In the genomic region with DNA sequence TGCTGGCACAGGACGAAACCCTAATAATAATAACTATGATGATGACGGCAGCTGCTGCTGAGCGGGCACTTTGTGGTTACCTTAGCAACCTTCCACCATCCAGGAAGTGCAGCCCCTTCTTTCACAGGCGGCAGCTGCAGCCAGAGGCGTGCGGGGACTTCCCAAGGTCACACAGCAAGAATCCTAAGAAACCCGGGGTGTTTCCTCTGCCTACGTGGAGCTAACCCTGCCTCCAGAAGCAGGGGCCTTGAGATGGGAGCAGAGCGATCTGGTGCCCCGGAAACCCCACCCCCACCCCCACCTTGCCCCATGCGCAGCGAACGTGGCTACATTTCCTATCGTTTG, we compare ENCODE assay signal across 1 cellular context.
TF ChIP-seq lines count a peak whose summit lies in the region.

No MANE protein-coding gene starts in this region.

TF ChIP-seq in HepG2, 621 proteins besides CTCF, POLR2A, EP300 and RAD21 (continues in another document):
- TF ChIP-seq, protein P1, sequence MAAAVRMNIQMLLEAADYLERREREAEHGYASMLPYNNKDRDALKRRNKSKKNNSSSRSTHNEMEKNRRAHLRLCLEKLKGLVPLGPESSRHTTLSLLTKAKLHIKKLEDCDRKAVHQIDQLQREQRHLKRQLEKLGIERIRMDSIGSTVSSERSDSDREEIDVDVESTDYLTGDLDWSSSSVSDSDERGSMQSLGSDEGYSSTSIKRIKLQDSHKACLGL (CRISPR knock-in tag; IDR thresholded peaks at IDR 0.05) = no peak
- TF ChIP-seq SP140L (CRISPR knock-in tag; IDR thresholded peaks at IDR 0.05; ENCODE audit: borderline replicate concordance) (no peak), MIER2 (CRISPR knock-in tag; IDR thresholded peaks at IDR 0.05) (no peak), KDM5A (IDR thresholded peaks at IDR 0.05; ENCODE audit: borderline replicate concordance, low read length) (no peak), MAF1 (CRISPR knock-in tag; IDR thresholded peaks at IDR 0.05; ENCODE audit: borderline replicate concordance) (no peak), NCOA5 (CRISPR knock-in tag; IDR thresholded peaks at IDR 0.05) (no peak), YY1 (IDR thresholded peaks at IDR 0.05; ENCODE audit: insufficient read depth, insufficient replicate concordance, low read depth, low read length) (no peak), RARG (CRISPR knock-in tag; IDR thresholded peaks at IDR 0.05; ENCODE audit: low read depth) (no peak), AGO2 (optimal IDR thresholded peaks at IDR 0.05; ENCODE audit: low read depth, low read length) (no peak), SETDB1 (CRISPR knock-in tag; IDR thresholded peaks at IDR 0.05; ENCODE audit: borderline replicate concordance) (no peak), ZFP37 (CRISPR knock-in tag; IDR thresholded peaks at IDR 0.05; ENCODE audit: borderline replicate concordance) (no peak), JUN (CRISPR knock-in tag; IDR thresholded peaks at IDR 0.05) (no peak), NBN (conservative IDR thresholded peaks at IDR 0.05) (no peak), RCOR2 (CRISPR knock-in tag; IDR thresholded peaks at IDR 0.05) (0 out of 2 replicates have a peak, but pooled peaks have one; percentile 50), SPEN (CRISPR knock-in tag; IDR thresholded peaks at IDR 0.05; ENCODE audit: low read depth) (no peak), HOXA7 (CRISPR knock-in tag; IDR thresholded peaks at IDR 0.05) (no peak), PHF5A (CRISPR knock-in tag; IDR thresholded peaks at IDR 0.05; ENCODE audit: low read depth, unreplicated experiment) (no peak), ZNF775 (CRISPR knock-in tag; IDR thresholded peaks at IDR 0.05; ENCODE audit: borderline replicate concordance) (no peak), ARID2 (CRISPR knock-in tag; IDR thresholded peaks at IDR 0.05; ENCODE audit: borderline replicate concordance) (no peak), ELF1 (CRISPR knock-in tag; IDR thresholded peaks at IDR 0.05) (peak; percentile 63; the same call in 1 of the 2 replicates), XRCC5 (optimal IDR thresholded peaks at IDR 0.05; ENCODE audit: low read length) (no peak), NRL (CRISPR knock-in tag; IDR thresholded peaks at IDR 0.05; ENCODE audit: borderline replicate concordance) (no peak), SIN3A (IDR thresholded peaks at IDR 0.05; ENCODE audit: borderline replicate concordance, low read depth, low read length) (no peak), SMAD3 (CRISPR knock-in tag; IDR thresholded peaks at IDR 0.05) (no peak), NCOA2 (CRISPR knock-in tag; IDR thresholded peaks at IDR 0.05) (no peak)
- TF ChIP-seq, protein P2, sequence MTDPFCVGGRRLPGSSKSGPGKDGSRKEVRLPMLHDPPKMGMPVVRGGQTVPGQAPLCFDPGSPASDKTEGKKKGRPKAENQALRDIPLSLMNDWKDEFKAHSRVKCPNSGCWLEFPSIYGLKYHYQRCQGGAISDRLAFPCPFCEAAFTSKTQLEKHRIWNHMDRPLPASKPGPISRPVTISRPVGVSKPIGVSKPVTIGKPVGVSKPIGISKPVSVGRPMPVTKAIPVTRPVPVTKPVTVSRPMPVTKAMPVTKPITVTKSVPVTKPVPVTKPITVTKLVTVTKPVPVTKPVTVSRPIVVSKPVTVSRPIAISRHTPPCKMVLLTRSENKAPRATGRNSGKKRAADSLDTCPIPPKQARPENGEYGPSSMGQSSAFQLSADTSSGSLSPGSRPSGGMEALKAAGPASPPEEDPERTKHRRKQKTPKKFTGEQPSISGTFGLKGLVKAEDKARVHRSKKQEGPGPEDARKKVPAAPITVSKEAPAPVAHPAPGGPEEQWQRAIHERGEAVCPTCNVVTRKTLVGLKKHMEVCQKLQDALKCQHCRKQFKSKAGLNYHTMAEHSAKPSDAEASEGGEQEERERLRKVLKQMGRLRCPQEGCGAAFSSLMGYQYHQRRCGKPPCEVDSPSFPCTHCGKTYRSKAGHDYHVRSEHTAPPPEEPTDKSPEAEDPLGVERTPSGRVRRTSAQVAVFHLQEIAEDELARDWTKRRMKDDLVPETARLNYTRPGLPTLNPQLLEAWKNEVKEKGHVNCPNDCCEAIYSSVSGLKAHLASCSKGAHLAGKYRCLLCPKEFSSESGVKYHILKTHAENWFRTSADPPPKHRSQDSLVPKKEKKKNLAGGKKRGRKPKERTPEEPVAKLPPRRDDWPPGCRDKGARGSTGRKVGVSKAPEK (CRISPR knock-in tag; IDR thresholded peaks at IDR 0.05; ENCODE audit: borderline replicate concordance) = no peak
- TF ChIP-seq, protein P3, sequence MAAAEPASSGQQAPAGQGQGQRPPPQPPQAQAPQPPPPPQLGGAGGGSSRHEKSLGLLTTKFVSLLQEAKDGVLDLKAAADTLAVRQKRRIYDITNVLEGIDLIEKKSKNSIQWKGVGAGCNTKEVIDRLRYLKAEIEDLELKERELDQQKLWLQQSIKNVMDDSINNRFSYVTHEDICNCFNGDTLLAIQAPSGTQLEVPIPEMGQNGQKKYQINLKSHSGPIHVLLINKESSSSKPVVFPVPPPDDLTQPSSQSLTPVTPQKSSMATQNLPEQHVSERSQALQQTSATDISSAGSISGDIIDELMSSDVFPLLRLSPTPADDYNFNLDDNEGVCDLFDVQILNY (CRISPR knock-in tag; conservative IDR thresholded peaks at IDR 0.05) = no peak
- TF ChIP-seq, protein P4, sequence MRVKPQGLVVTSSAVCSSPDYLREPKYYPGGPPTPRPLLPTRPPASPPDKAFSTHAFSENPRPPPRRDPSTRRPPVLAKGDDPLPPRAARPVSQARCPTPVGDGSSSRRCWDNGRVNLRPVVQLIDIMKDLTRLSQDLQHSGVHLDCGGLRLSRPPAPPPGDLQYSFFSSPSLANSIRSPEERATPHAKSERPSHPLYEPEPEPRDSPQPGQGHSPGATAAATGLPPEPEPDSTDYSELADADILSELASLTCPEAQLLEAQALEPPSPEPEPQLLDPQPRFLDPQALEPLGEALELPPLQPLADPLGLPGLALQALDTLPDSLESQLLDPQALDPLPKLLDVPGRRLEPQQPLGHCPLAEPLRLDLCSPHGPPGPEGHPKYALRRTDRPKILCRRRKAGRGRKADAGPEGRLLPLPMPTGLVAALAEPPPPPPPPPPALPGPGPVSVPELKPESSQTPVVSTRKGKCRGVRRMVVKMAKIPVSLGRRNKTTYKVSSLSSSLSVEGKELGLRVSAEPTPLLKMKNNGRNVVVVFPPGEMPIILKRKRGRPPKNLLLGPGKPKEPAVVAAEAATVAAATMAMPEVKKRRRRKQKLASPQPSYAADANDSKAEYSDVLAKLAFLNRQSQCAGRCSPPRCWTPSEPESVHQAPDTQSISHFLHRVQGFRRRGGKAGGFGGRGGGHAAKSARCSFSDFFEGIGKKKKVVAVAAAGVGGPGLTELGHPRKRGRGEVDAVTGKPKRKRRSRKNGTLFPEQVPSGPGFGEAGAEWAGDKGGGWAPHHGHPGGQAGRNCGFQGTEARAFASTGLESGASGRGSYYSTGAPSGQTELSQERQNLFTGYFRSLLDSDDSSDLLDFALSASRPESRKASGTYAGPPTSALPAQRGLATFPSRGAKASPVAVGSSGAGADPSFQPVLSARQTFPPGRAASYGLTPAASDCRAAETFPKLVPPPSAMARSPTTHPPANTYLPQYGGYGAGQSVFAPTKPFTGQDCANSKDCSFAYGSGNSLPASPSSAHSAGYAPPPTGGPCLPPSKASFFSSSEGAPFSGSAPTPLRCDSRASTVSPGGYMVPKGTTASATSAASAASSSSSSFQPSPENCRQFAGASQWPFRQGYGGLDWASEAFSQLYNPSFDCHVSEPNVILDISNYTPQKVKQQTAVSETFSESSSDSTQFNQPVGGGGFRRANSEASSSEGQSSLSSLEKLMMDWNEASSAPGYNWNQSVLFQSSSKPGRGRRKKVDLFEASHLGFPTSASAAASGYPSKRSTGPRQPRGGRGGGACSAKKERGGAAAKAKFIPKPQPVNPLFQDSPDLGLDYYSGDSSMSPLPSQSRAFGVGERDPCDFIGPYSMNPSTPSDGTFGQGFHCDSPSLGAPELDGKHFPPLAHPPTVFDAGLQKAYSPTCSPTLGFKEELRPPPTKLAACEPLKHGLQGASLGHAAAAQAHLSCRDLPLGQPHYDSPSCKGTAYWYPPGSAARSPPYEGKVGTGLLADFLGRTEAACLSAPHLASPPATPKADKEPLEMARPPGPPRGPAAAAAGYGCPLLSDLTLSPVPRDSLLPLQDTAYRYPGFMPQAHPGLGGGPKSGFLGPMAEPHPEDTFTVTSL (CRISPR knock-in tag; IDR thresholded peaks at IDR 0.05; ENCODE audit: borderline replicate concordance) = no peak
- TF ChIP-seq, protein P5, sequence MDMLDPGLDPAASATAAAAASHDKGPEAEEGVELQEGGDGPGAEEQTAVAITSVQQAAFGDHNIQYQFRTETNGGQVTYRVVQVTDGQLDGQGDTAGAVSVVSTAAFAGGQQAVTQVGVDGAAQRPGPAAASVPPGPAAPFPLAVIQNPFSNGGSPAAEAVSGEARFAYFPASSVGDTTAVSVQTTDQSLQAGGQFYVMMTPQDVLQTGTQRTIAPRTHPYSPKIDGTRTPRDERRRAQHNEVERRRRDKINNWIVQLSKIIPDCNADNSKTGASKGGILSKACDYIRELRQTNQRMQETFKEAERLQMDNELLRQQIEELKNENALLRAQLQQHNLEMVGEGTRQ (IDR thresholded peaks at IDR 0.05; ENCODE audit: low read depth, low read length) = no peak
- TF ChIP-seq, protein P5 (CRISPR knock-in tag; IDR thresholded peaks at IDR 0.05; ENCODE audit: borderline replicate concordance) = no peak
- TF ChIP-seq, protein P6, sequence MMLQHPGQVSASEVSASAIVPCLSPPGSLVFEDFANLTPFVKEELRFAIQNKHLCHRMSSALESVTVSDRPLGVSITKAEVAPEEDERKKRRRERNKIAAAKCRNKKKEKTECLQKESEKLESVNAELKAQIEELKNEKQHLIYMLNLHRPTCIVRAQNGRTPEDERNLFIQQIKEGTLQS (CRISPR knock-in tag; IDR thresholded peaks at IDR 0.05) = no peak
- TF ChIP-seq, protein P7, sequence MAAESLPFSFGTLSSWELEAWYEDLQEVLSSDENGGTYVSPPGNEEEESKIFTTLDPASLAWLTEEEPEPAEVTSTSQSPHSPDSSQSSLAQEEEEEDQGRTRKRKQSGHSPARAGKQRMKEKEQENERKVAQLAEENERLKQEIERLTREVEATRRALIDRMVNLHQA (CRISPR knock-in tag; IDR thresholded peaks at IDR 0.05) = no peak
- TF ChIP-seq, protein P8, sequence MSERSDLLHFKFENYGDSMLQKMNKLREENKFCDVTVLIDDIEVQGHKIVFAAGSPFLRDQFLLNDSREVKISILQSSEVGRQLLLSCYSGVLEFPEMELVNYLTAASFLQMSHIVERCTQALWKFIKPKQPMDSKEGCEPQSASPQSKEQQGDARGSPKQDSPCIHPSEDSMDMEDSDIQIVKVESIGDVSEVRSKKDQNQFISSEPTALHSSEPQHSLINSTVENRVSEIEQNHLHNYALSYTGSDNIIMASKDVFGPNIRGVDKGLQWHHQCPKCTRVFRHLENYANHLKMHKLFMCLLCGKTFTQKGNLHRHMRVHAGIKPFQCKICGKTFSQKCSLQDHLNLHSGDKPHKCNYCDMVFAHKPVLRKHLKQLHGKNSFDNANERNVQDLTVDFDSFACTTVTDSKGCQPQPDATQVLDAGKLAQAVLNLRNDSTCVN (CRISPR knock-in tag; IDR thresholded peaks at IDR 0.05; ENCODE audit: borderline replicate concordance) = no peak
- TF ChIP-seq, protein P9, sequence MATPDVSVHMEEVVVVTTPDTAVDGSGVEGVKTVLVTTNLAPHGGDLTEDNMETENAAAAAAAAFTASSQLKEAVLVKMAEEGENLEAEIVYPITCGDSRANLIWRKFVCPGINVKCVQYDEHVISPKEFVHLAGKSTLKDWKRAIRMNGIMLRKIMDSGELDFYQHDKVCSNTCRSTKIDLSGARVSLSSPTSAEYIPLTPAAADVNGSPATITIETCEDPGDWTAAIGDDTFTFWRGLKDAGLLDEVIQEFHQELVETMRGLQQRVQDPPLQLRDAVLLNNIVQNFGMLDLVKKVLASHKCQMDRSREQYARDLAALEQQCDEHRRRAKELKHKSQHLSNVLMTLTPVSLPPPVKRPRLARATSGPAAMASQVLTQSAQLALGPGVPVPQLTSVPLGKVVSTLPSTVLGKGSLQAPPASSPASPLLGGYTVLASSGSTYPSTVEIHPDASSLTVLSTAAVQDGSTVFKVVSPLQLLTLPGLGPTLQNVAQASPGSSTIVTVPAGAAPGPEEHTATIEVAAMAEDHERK (CRISPR knock-in tag; IDR thresholded peaks at IDR 0.05; ENCODE audit: low read depth) = 0 out of 2 replicates have a peak, but pooled peaks have one; percentile 1
- TF ChIP-seq, protein P10, sequence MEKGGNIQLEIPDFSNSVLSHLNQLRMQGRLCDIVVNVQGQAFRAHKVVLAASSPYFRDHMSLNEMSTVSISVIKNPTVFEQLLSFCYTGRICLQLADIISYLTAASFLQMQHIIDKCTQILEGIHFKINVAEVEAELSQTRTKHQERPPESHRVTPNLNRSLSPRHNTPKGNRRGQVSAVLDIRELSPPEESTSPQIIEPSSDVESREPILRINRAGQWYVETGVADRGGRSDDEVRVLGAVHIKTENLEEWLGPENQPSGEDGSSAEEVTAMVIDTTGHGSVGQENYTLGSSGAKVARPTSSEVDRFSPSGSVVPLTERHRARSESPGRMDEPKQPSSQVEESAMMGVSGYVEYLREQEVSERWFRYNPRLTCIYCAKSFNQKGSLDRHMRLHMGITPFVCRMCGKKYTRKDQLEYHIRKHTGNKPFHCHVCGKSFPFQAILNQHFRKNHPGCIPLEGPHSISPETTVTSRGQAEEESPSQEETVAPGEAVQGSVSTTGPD (CRISPR knock-in tag; IDR thresholded peaks at IDR 0.05) = no peak
- TF ChIP-seq, protein P11, sequence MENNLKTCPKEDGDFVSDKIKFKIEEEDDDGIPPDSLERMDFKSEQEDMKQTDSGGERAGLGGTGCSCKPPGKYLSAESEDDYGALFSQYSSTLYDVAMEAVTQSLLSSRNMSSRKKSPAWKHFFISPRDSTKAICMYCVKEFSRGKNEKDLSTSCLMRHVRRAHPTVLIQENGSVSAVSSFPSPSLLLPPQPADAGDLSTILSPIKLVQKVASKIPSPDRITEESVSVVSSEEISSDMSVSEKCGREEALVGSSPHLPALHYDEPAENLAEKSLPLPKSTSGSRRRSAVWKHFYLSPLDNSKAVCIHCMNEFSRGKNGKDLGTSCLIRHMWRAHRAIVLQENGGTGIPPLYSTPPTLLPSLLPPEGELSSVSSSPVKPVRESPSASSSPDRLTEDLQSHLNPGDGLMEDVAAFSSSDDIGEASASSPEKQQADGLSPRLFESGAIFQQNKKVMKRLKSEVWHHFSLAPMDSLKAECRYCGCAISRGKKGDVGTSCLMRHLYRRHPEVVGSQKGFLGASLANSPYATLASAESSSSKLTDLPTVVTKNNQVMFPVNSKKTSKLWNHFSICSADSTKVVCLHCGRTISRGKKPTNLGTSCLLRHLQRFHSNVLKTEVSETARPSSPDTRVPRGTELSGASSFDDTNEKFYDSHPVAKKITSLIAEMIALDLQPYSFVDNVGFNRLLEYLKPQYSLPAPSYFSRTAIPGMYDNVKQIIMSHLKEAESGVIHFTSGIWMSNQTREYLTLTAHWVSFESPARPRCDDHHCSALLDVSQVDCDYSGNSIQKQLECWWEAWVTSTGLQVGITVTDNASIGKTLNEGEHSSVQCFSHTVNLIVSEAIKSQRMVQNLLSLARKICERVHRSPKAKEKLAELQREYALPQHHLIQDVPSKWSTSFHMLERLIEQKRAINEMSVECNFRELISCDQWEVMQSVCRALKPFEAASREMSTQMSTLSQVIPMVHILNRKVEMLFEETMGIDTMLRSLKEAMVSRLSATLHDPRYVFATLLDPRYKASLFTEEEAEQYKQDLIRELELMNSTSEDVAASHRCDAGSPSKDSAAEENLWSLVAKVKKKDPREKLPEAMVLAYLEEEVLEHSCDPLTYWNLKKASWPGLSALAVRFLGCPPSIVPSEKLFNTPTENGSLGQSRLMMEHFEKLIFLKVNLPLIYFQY (CRISPR knock-in tag; IDR thresholded peaks at IDR 0.05; ENCODE audit: borderline replicate concordance) = no peak
